ENCODE assay signal across 25 cellular contexts in genomic region chr5:5666389-5666788, GRCh38.
"Had no signal": no experiment of that assay in that cellular context is flagged by ENCODE, and none has a peak within 500 bp of the region (broad histone marks: within the 10 kb centered on the region; RNA-seq: fewer than 3 reads in every experiment).

No MANE protein-coding gene starts in this region.

- H2AFZ ChIP-seq: hepatocyte had no signal

- H3K36me3 ChIP-seq: gastrocnemius medialis, heart left ventricle, neutrophil, pancreas, right lobe of liver, stomach, tibial nerve, upper lobe of left lung had no signal

- H3K4me3 ChIP-seq: dorsolateral prefrontal cortex, gastrocnemius medialis, heart left ventricle, hepatocyte, lung, mucosa of descending colon, pancreas, right lobe of liver, stomach, testis, tibial nerve, upper lobe of left lung had no signal

- DNase-seq: dorsolateral prefrontal cortex; effector CD4-positive, alpha-beta T cell; foreskin fibroblast; gastrocnemius medialis; heart left ventricle; kidney; mesenchymal stem cell; mucosa of descending colon; naive B cell; pancreas; right lobe of liver; small intestine; stimulated activated CD4-positive, alpha-beta T cell treated with anti-CD3 and anti-CD28 coated beads, Interleukin-12 subunit alpha, Interleukin-12 subunit beta, amount 100 ng/mL, for 4 hours; stimulated activated CD4-positive, alpha-beta T cell treated with anti-CD3 and anti-CD28 coated beads, Interleukin-1b, Interleukin-23, amount 100 ng/mL, for 48 hours; stimulated activated CD4-positive, alpha-beta T cell treated with anti-CD3 and anti-CD28 coated beads, Interleukin-4, amount 100 ng/mL, for 24 hours; stimulated activated naive CD4-positive, alpha-beta T cell treated with Interleukin-2 at 50 U/mL for 16 hours; stomach; testis; upper lobe of left lung had no signal

- H3K27me3 ChIP-seq: gastrocnemius medialis, heart left ventricle, hepatocyte, neutrophil, right lobe of liver, stomach, testis, tibial nerve, upper lobe of left lung had no signal

- H3K9me3 ChIP-seq: gastrocnemius medialis, heart left ventricle, mucosa of descending colon, neutrophil, pancreas, right lobe of liver, stomach, testis, tibial nerve, upper lobe of left lung had no signal

- H3K79me2 ChIP-seq: hepatocyte had no signal

- H3K4me1 ChIP-seq: pancreas, right lobe of liver, stomach, testis, tibial nerve, upper lobe of left lung had no signal

- FAIRE-seq: colon, kidney, pancreas, small intestine, urothelium cell line had no signal

- H3K4me2 ChIP-seq: hepatocyte had no signal

- H3K27ac ChIP-seq: dorsolateral prefrontal cortex, gastrocnemius medialis, heart left ventricle, hepatocyte, neutrophil, pancreas, right lobe of liver, stomach, testis, tibial nerve, upper lobe of left lung had no signal
